In the genomic region with DNA sequence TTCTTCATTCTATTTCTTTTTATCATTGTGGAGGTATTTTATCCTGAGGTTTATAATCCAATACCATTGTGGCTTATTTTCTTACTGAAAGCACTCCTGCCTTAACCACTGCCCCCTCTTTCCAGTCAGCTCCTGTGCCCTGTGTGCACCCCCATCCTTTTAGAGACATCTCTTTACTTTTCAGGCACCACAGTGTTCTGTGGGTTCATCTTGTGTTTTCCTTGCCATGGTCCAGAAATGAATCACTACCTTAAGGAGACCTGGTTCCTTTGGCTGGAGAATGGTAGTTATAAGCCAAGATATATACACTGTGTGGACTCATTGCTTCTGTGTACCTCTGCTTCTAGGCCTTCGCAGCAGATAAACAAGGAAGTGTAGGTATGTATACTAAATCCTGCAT, we compare ENCODE assay signal across 16 cellular contexts.
DNase-seq lines count a peak whose midpoint lies in the region; ATAC-seq and TF ChIP-seq lines count a peak whose summit lies in the region.
"Had no signal": no experiment of that assay in that cellular context is flagged by ENCODE, and none has a peak within 500 bp of the region (broad histone marks: within the 10 kb centered on the region; RNA-seq: fewer than 3 reads in every experiment).

No MANE protein-coding gene starts in this region.

- H3K36me3 ChIP-seq in osteoblast (ENCODE audit: insufficient read depth, low read length): no peaks in the 10 kb centered on the region
- no peaks in the 10 kb centered on the region for H3K36me3 ChIP-seq in Karpas-422 (ENCODE audit: insufficient read depth, low read length)

- H3K9me3 Mint-ChIP-seq in activated T-helper 17 cell treated with anti-CD3 and anti-CD28 coated beads, Interleukin-2, amount 50 U/mL, for 72 hours: no peaks in the 10 kb centered on the region
- H3K9me3 Mint-ChIP-seq: CD8-positive, alpha-beta T cell; H9 had no signal

- no peak overlapping the region for H3K4me2 ChIP-seq in osteoblast (ENCODE audit: insufficient read depth, low read length)
- no peak overlapping the region for H3K4me2 ChIP-seq in Karpas-422 (ENCODE audit: low read depth, low read length, poor library complexity, severe bottlenecking)
- H3K4me2 ChIP-seq: BLaER1 treated with 17β-estradiol and CSF1 and Interleukin-3, amounts not matched to agents 10 nM and 100 nM had no signal

- H2AFZ ChIP-seq in osteoblast (ENCODE audit: low read length): no peak overlapping the region
- H2AFZ ChIP-seq in Karpas-422 (ENCODE audit: low read length): no peak overlapping the region

- POLR2A ChIA-PET in AG04449 (lab: Yijun Ruan, JAX): no interaction called here

- H3K27me3 ChIP-seq in osteoblast (ENCODE audit: insufficient read depth, low read length) (no peaks in the 10 kb centered on the region), Karpas-422 (ENCODE audit: low read length) (no peaks in the 10 kb centered on the region)
- H3K27me3 ChIP-seq: BLaER1 treated with 17β-estradiol and CSF1 and Interleukin-3, amounts not matched to agents 10 nM and 100 nM had no signal

- H3K36me3 Mint-ChIP-seq in activated T-helper 17 cell treated with anti-CD3 and anti-CD28 coated beads, Interleukin-2, amount 50 U/mL, for 72 hours (ENCODE audit: low read depth): peaks cover 10% of the 10 kb centered on the region

- TF ChIP-seq CTCF in AG04449 (IDR thresholded peaks at IDR 0.05; ENCODE audit: insufficient read depth, low read length, missing control alignments) (no peak), astrocyte of the spinal cord (IDR thresholded peaks at IDR 0.05; ENCODE audit: low read depth, low read length) (no peak), osteoblast (IDR thresholded peaks at IDR 0.05; ENCODE audit: extremely low read depth, low read depth, low read length) (no peak)

- no peaks in the 10 kb centered on the region for H4K20me1 ChIP-seq in osteoblast (ENCODE audit: insufficient read depth, low read length)
- no peaks in the 10 kb centered on the region for H4K20me1 ChIP-seq in Karpas-422 (ENCODE audit: insufficient read depth, low read depth, low read length)
- H4K20me1 ChIP-seq: BLaER1 treated with 17β-estradiol and CSF1 and Interleukin-3, amounts not matched to agents 10 nM and 100 nM had no signal

- no peak for ATAC-seq in activated T-helper 17 cell treated with anti-CD3 and anti-CD28 coated beads, Interleukin-2, amount 50 U/mL, for 72 hours (replicated peaks)
- ATAC-seq in HG03439 (IDR thresholded peaks at IDR 0.05; ENCODE audit: unreplicated experiment) (no peak), GM18498 (IDR thresholded peaks at IDR 0.05; ENCODE audit: unreplicated experiment) (no peak)
- ATAC-seq: CD8-positive, alpha-beta T cell had no signal

- no peak overlapping the region for H3K4me3 Mint-ChIP-seq in activated T-helper 17 cell treated with anti-CD3 and anti-CD28 coated beads, Interleukin-2, amount 50 U/mL, for 72 hours
- H3K4me3 Mint-ChIP-seq: B cell; CD8-positive, alpha-beta T cell; H9 had no signal

- in situ Hi-C loops in astrocyte of the spinal cord (cut with HindIII; ENCODE audit: low sequenced_read_pairs): no loop called here

- no peaks in the 10 kb centered on the region for H3K9me2 ChIP-seq in Karpas-422 (replicated peaks; ENCODE audit: insufficient read depth, low read length)

- CTCF ChIA-PET in AG04449 (lab: Yijun Ruan, JAX): no interaction called here

- H3K27ac Mint-ChIP-seq in activated T-helper 17 cell treated with anti-CD3 and anti-CD28 coated beads, Interleukin-2, amount 50 U/mL, for 72 hours: peak overlapping the region; percentile 10
- H3K27ac Mint-ChIP-seq: B cell; CD8-positive, alpha-beta T cell; H9 had no signal

- H3K4me1 ChIP-seq in osteoblast (ENCODE audit: insufficient read depth, low read length): peaks cover 5% of the 10 kb centered on the region
- no peaks in the 10 kb centered on the region for H3K4me1 ChIP-seq in Karpas-422 (ENCODE audit: low read length)
- H3K4me1 ChIP-seq: BLaER1 treated with 17β-estradiol and CSF1 and Interleukin-3, amounts not matched to agents 10 nM and 100 nM had no signal

- H3K27ac ChIP-seq in osteoblast (ENCODE audit: low read depth, low read length) (no peak overlapping the region), Karpas-422 (ENCODE audit: low read length) (no peak overlapping the region)
- H3K27ac ChIP-seq: BLaER1 treated with 17β-estradiol and CSF1 and Interleukin-3, amounts not matched to agents 10 nM and 100 nM; HL-60 had no signal

- no peak overlapping the region for H3K4me3 ChIP-seq in AG04449 (ENCODE audit: low read depth, low read length)
- H3K4me3 ChIP-seq in astrocyte of the spinal cord (ENCODE audit: low read depth, low read length): no peak overlapping the region
- no peak overlapping the region for H3K4me3 ChIP-seq in osteoblast (ENCODE audit: insufficient read depth, low read length)
- no peak overlapping the region for H3K4me3 ChIP-seq in Karpas-422 (ENCODE audit: low read length)
- H3K4me3 ChIP-seq: BLaER1 treated with 17β-estradiol and CSF1 and Interleukin-3, amounts not matched to agents 10 nM and 100 nM had no signal

- DNase-seq in AG04449 (ENCODE audit: low read depth, low spot score) (peak; percentile 4), astrocyte of the spinal cord (ENCODE audit: low read depth, low spot score) (peak; percentile 46), osteoblast (ENCODE audit: insufficient read length, low spot score, missing footprints) (peak; percentile 62), Karpas-422 (no peak)
- DNase-seq: 8988T; Calu3; CD8-positive, alpha-beta T cell; DMS79 treated with DMSO at 0.1 percent for 48 hours; GF-D8; H9 had no signal

- H3K9ac ChIP-seq in Karpas-422 (ENCODE audit: low read length): no peak overlapping the region
- H3K9ac ChIP-seq: BLaER1 treated with 17β-estradiol and CSF1 and Interleukin-3, amounts not matched to agents 10 nM and 100 nM had no signal

- H3K4me1 Mint-ChIP-seq in activated T-helper 17 cell treated with anti-CD3 and anti-CD28 coated beads, Interleukin-2, amount 50 U/mL, for 72 hours: peaks cover 4% of the 10 kb centered on the region
- H3K4me1 Mint-ChIP-seq: B cell had no signal

- H3K79me2 ChIP-seq in osteoblast (ENCODE audit: insufficient read depth, low read length) (no peaks in the 10 kb centered on the region), Karpas-422 (ENCODE audit: low read length) (no peaks in the 10 kb centered on the region)

- H3K9me3 ChIP-seq in osteoblast (ENCODE audit: low read depth, low read length) (no peaks in the 10 kb centered on the region), Karpas-422 (ENCODE audit: low read length) (no peaks in the 10 kb centered on the region)
- H3K9me3 ChIP-seq: BLaER1 treated with 17β-estradiol and CSF1 and Interleukin-3, amounts not matched to agents 10 nM and 100 nM had no signal

- no peaks in the 10 kb centered on the region for H3K27me3 Mint-ChIP-seq in activated T-helper 17 cell treated with anti-CD3 and anti-CD28 coated beads, Interleukin-2, amount 50 U/mL, for 72 hours
- H3K27me3 Mint-ChIP-seq: B cell had no signal
